In genomic region chr11:131005829-131006228, GRCh38 we compare ENCODE assay signal across 26 cellular contexts.
"Had no signal": no experiment of that assay in that cellular context is flagged by ENCODE, and none has a peak within 500 bp of the region (broad histone marks: within the 10 kb centered on the region; RNA-seq: fewer than 3 reads in every experiment).

No MANE protein-coding gene starts in this region.

- H3K36me3 ChIP-seq: colonic mucosa, esophagus muscularis mucosa, esophagus squamous epithelium, gastrocnemius medialis, gastroesophageal sphincter, heart left ventricle, heart right ventricle had no signal

- H3K4me2 ChIP-seq: hepatocyte had no signal

- H3K9me3 ChIP-seq: colonic mucosa, esophagus squamous epithelium, gastrocnemius medialis had no signal

- H3K27ac Mint-ChIP-seq: dendritic cell treated with granulocyte-macrophage colony-stimulating factor and Interleukin-4, amounts not matched to agents 40 ng/mL and 50 ng/mL, for 4 days; effector memory CD8-positive, alpha-beta T cell; endodermal cell had no signal

- H3K27me3 ChIP-seq: colonic mucosa, esophagus muscularis mucosa, esophagus squamous epithelium, foreskin keratinocyte, gastrocnemius medialis, gastroesophageal sphincter, hepatocyte had no signal

- H3K9me3 Mint-ChIP-seq: dendritic cell treated with granulocyte-macrophage colony-stimulating factor and Interleukin-4, amounts not matched to agents 40 ng/mL and 50 ng/mL, for 4 days; effector memory CD8-positive, alpha-beta T cell had no signal

- ATAC-seq: effector memory CD8-positive, alpha-beta T cell; esophagus mucosa; foreskin keratinocyte; gastrocnemius medialis; gastroesophageal sphincter; heart left ventricle; heart right ventricle had no signal

- H3K4me3 ChIP-seq: colonic mucosa, coronary artery, dorsolateral prefrontal cortex, esophagus muscularis mucosa, esophagus squamous epithelium, gastrocnemius medialis, gastroesophageal sphincter, heart left ventricle, heart right ventricle, hepatocyte had no signal

- H3K4me1 ChIP-seq: colonic mucosa, esophagus muscularis mucosa, esophagus squamous epithelium, gastrocnemius medialis, gastroesophageal sphincter, heart left ventricle, heart right ventricle had no signal

- H3K27me3 Mint-ChIP-seq: dendritic cell treated with granulocyte-macrophage colony-stimulating factor and Interleukin-4, amounts not matched to agents 40 ng/mL and 50 ng/mL, for 4 days had no signal

- H3K27ac ChIP-seq: colonic mucosa, coronary artery, dorsolateral prefrontal cortex, epithelial cell of prostate, esophagus muscularis mucosa, esophagus squamous epithelium, foreskin keratinocyte, gastrocnemius medialis, gastroesophageal sphincter, heart left ventricle, heart right ventricle, hepatocyte had no signal

- H2AFZ ChIP-seq: hepatocyte had no signal

- H3K4me3 Mint-ChIP-seq: dendritic cell treated with granulocyte-macrophage colony-stimulating factor and Interleukin-4, amounts not matched to agents 40 ng/mL and 50 ng/mL, for 4 days; effector memory CD8-positive, alpha-beta T cell; endodermal cell had no signal

- DNase-seq: colonic mucosa; cortex of kidney; dermis blood vessel endothelial cell; dorsolateral prefrontal cortex; effector CD4-positive, alpha-beta T cell; effector CD8-positive, alpha-beta T cell; effector memory CD4-positive, alpha-beta T cell; effector memory CD8-positive, alpha-beta T cell; endodermal cell; erythroblast; esophagus squamous epithelium; foreskin fibroblast; foreskin keratinocyte; foreskin melanocyte; gastrocnemius medialis; glutamatergic neuron; head of caudate nucleus; heart left ventricle; heart right ventricle had no signal
